Comparison of ENCODE assay signal across 1 cellular context in genomic region chr22:30968924-30969531, GRCh38.
TF ChIP-seq lines count a peak whose summit lies in the region.

Gene TUG1 (plus strand): TSS chr22:30969265.

TF ChIP-seq in HepG2, 621 proteins besides CTCF, POLR2A, EP300 and RAD21 (continued from another document and continues in another):
- TF ChIP-seq IRF9 (CRISPR knock-in tag; IDR thresholded peaks at IDR 0.05; ENCODE audit: borderline replicate concordance) (no peak; the same call in 1 of the 2 replicates), ZNF563 (CRISPR knock-in tag; IDR thresholded peaks at IDR 0.05) (peak; percentile 71), ZNF224 (CRISPR knock-in tag; IDR thresholded peaks at IDR 0.05) (no peak), SOX5 (CRISPR knock-in tag; IDR thresholded peaks at IDR 0.05; ENCODE audit: borderline replicate concordance) (no peak; the same call in 1 of the 2 replicates), KLF13 (CRISPR knock-in tag; IDR thresholded peaks at IDR 0.05) (no peak), DDIT3 (CRISPR knock-in tag; IDR thresholded peaks at IDR 0.05) (no peak), HINFP (CRISPR knock-in tag; IDR thresholded peaks at IDR 0.05; ENCODE audit: low read depth) (no peak; the same call in 1 of the 2 replicates), HIVEP1 (CRISPR knock-in tag; IDR thresholded peaks at IDR 0.05) (no peak), MXD3 (CRISPR knock-in tag; IDR thresholded peaks at IDR 0.05) (peak; percentile 72; the same call in 1 of the 2 replicates), IRX3 (CRISPR knock-in tag; IDR thresholded peaks at IDR 0.05; ENCODE audit: borderline replicate concordance, low read depth) (no peak), NFE2L1 (CRISPR knock-in tag; IDR thresholded peaks at IDR 0.05; ENCODE audit: borderline replicate concordance) (no peak), ZNF446 (CRISPR knock-in tag; IDR thresholded peaks at IDR 0.05) (peak; percentile 88), SOX6 (IDR thresholded peaks at IDR 0.05) (no peak), SOX6 (CRISPR knock-in tag; IDR thresholded peaks at IDR 0.05) (peak; percentile 34; the same call in 1 of the 2 replicates), TEAD3 (CRISPR knock-in tag; optimal IDR thresholded peaks at IDR 0.05; ENCODE audit: borderline replicate concordance) (peak; percentile 58), RORA (CRISPR knock-in tag; IDR thresholded peaks at IDR 0.05) (no peak), RXRB (CRISPR knock-in tag; IDR thresholded peaks at IDR 0.05; ENCODE audit: borderline replicate concordance) (peak; percentile 49; the same call in 1 of the 2 replicates), ZZZ3 (CRISPR knock-in tag; IDR thresholded peaks at IDR 0.05; ENCODE audit: borderline replicate concordance) (peak; percentile 77; the same call in 1 of the 2 replicates), ZNF264 (CRISPR knock-in tag; IDR thresholded peaks at IDR 0.05) (no peak; the same call in 1 of the 2 replicates), PAX8 (CRISPR knock-in tag; IDR thresholded peaks at IDR 0.05; ENCODE audit: borderline replicate concordance) (no peak), TARDBP (CRISPR knock-in tag; IDR thresholded peaks at IDR 0.05) (no peak), ZSCAN30 (CRISPR knock-in tag; IDR thresholded peaks at IDR 0.05) (no peak), TOPORS (CRISPR knock-in tag; IDR thresholded peaks at IDR 0.05) (no peak), MNT (IDR thresholded peaks at IDR 0.05) (peak; percentile 72), ZNF564 (CRISPR knock-in tag; IDR thresholded peaks at IDR 0.05) (peak; percentile 44; the same call in 1 of the 2 replicates), HNRNPLL (IDR thresholded peaks at IDR 0.05; ENCODE audit: low read depth, low read length, poor library complexity, severe bottlenecking) (peak; percentile 87), ZNF431 (CRISPR knock-in tag; IDR thresholded peaks at IDR 0.05; ENCODE audit: borderline replicate concordance, low read depth) (no peak), ZNF839 (CRISPR knock-in tag; IDR thresholded peaks at IDR 0.05; ENCODE audit: borderline replicate concordance) (no peak), HNF4A (CRISPR knock-in tag; IDR thresholded peaks at IDR 0.05) (no peak), ZNF879 (CRISPR knock-in tag; IDR thresholded peaks at IDR 0.05) (peak; percentile 53; the same call in 1 of the 2 replicates), ZNF672 (CRISPR knock-in tag; IDR thresholded peaks at IDR 0.05) (peak; percentile 66; the same call in 1 of the 2 replicates), SSRP1 (CRISPR knock-in tag; IDR thresholded peaks at IDR 0.05) (no peak), KLF15 (CRISPR knock-in tag; IDR thresholded peaks at IDR 0.05; ENCODE audit: borderline replicate concordance) (peak; percentile 87), ZNF616 (CRISPR knock-in tag; IDR thresholded peaks at IDR 0.05; ENCODE audit: low read depth) (no peak; the same call in 1 of the 2 replicates), JARID2 (CRISPR knock-in tag; IDR thresholded peaks at IDR 0.05; ENCODE audit: insufficient replicate concordance) (no peak), ZNF292 (CRISPR knock-in tag; IDR thresholded peaks at IDR 0.05; ENCODE audit: borderline replicate concordance, low read depth) (no peak), ZKSCAN1 (IDR thresholded peaks at IDR 0.05; ENCODE audit: low read length) (no peak), ESRRA (CRISPR knock-in tag; IDR thresholded peaks at IDR 0.05; ENCODE audit: low read depth) (peak; percentile 15; the same call in 1 of the 2 replicates), PTBP1 (IDR thresholded peaks at IDR 0.05; ENCODE audit: low read depth, low read length, poor library complexity, severe bottlenecking) (no peak), TERF1 (CRISPR knock-in tag; IDR thresholded peaks at IDR 0.05) (no peak), ZNF34 (CRISPR knock-in tag; IDR thresholded peaks at IDR 0.05; ENCODE audit: borderline replicate concordance) (no peak), TAF15 (IDR thresholded peaks at IDR 0.05; ENCODE audit: low read depth, low read length, poor library complexity, severe bottlenecking) (no peak), ZNF556 (CRISPR knock-in tag; IDR thresholded peaks at IDR 0.05; ENCODE audit: borderline replicate concordance) (no peak), HOXA5 (CRISPR knock-in tag; IDR thresholded peaks at IDR 0.05) (peak; percentile 65; the same call in 1 of the 2 replicates), ARNTL (CRISPR knock-in tag; IDR thresholded peaks at IDR 0.05) (peak; percentile 66; the same call in 1 of the 2 replicates), KAT2B (IDR thresholded peaks at IDR 0.05; ENCODE audit: borderline replicate concordance, low read depth, low read length) (no peak), KDM4B (CRISPR knock-in tag; IDR thresholded peaks at IDR 0.05) (peak; percentile 81; the same call in 1 of the 2 replicates), HNF4G (IDR thresholded peaks at IDR 0.05; ENCODE audit: borderline replicate concordance, low read depth, low read length) (no peak), HNF4G (CRISPR knock-in tag; IDR thresholded peaks at IDR 0.05; ENCODE audit: borderline replicate concordance, low read depth) (no peak), TMF1 (CRISPR knock-in tag; IDR thresholded peaks at IDR 0.05; ENCODE audit: low read depth) (no peak)
- TF ChIP-seq, protein P1, sequence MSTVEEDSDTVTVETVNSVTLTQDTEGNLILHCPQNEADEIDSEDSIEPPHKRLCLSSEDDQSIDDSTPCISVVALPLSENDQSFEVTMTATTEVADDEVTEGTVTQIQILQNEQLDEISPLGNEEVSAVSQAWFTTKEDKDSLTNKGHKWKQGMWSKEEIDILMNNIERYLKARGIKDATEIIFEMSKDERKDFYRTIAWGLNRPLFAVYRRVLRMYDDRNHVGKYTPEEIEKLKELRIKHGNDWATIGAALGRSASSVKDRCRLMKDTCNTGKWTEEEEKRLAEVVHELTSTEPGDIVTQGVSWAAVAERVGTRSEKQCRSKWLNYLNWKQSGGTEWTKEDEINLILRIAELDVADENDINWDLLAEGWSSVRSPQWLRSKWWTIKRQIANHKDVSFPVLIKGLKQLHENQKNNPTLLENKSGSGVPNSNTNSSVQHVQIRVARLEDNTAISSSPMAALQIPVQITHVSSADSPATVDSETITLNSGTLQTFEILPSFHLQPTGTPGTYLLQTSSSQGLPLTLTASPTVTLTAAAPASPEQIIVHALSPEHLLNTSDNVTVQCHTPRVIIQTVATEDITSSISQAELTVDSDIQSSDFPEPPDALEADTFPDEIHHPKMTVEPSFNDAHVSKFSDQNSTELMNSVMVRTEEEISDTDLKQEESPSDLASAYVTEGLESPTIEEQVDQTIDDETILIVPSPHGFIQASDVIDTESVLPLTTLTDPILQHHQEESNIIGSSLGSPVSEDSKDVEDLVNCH (CRISPR knock-in tag; IDR thresholded peaks at IDR 0.05): no peak
- TF ChIP-seq, protein P2, sequence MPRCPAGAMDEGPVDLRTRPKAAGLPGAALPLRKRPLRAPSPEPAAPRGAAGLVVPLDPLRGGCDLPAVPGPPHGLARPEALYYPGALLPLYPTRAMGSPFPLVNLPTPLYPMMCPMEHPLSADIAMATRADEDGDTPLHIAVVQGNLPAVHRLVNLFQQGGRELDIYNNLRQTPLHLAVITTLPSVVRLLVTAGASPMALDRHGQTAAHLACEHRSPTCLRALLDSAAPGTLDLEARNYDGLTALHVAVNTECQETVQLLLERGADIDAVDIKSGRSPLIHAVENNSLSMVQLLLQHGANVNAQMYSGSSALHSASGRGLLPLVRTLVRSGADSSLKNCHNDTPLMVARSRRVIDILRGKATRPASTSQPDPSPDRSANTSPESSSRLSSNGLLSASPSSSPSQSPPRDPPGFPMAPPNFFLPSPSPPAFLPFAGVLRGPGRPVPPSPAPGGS (CRISPR knock-in tag; IDR thresholded peaks at IDR 0.05): peak; percentile 69; the same call in 1 of the 2 replicates
- TF ChIP-seq, protein P3, sequence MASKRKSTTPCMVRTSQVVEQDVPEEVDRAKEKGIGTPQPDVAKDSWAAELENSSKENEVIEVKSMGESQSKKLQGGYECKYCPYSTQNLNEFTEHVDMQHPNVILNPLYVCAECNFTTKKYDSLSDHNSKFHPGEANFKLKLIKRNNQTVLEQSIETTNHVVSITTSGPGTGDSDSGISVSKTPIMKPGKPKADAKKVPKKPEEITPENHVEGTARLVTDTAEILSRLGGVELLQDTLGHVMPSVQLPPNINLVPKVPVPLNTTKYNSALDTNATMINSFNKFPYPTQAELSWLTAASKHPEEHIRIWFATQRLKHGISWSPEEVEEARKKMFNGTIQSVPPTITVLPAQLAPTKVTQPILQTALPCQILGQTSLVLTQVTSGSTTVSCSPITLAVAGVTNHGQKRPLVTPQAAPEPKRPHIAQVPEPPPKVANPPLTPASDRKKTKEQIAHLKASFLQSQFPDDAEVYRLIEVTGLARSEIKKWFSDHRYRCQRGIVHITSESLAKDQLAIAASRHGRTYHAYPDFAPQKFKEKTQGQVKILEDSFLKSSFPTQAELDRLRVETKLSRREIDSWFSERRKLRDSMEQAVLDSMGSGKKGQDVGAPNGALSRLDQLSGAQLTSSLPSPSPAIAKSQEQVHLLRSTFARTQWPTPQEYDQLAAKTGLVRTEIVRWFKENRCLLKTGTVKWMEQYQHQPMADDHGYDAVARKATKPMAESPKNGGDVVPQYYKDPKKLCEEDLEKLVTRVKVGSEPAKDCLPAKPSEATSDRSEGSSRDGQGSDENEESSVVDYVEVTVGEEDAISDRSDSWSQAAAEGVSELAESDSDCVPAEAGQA (IDR thresholded peaks at IDR 0.05; ENCODE audit: low read depth): peak; percentile 78
- TF ChIP-seq, protein P3 (CRISPR knock-in tag; IDR thresholded peaks at IDR 0.05; ENCODE audit: borderline replicate concordance): no peak; the same call in 1 of the 2 replicates
- TF ChIP-seq, protein P4, sequence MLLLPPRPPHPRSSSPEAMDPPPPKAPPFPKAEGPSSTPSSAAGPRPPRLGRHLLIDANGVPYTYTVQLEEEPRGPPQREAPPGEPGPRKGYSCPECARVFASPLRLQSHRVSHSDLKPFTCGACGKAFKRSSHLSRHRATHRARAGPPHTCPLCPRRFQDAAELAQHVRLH (CRISPR knock-in tag; IDR thresholded peaks at IDR 0.05; ENCODE audit: borderline replicate concordance, low read depth): peak; percentile 62; the same call in 1 of the 2 replicates
